14 cellular contexts compared by ENCODE assay signal in the genomic region with DNA sequence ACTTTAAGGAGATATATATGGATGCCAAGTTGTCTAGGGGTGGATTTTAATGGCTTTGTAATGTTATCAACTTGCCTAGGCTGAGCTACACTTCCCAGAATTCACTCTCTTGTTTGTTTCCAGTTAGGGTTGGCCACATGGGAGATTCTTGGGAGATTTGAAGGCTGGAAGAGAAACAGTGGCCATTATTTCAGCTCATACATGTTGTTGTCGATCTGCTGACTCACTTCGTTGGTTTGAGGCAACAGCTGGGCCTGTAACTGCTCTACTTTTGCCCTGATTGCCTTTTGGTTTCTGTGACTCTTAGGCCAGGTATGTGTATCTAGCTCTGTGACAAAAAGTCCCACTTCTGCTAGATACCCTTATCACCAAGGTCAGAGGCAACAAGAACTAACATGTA. TPM values are rescaled to one million over a fixed set of nuclear protein-coding genes. Genes with fewer than 3 reads are reported as not detected.
DNase-seq lines count a peak whose midpoint lies in the region; ATAC-seq and TF ChIP-seq lines count a peak whose summit lies in the region.
"Had no signal": no experiment of that assay in that cellular context is flagged by ENCODE, and none has a peak within 500 bp of the region (broad histone marks: within the 10 kb centered on the region; RNA-seq: fewer than 3 reads in every experiment).

No MANE protein-coding gene starts in this region.

- no peaks in the 10 kb centered on the region for H3K9me3 Mint-ChIP-seq in type B pancreatic cell
- H3K9me3 Mint-ChIP-seq: activated naive CD4-positive, alpha-beta T cell treated with anti-CD3 and anti-CD28 coated beads for 36 hours had no signal

- intact Hi-C loops in Right ventricle myocardium superior (cut with DNase I), result no loop called here
- intact Hi-C loops in cardiac septum (cut with DNase I), result no loop called here
- intact Hi-C loops in aorta (cut with DNase I), result no loop called here

- H3K4me1 Mint-ChIP-seq in type B pancreatic cell (ENCODE audit: unreplicated experiment), result no peaks in the 10 kb centered on the region
- H3K4me1 Mint-ChIP-seq: CD4-positive, alpha-beta memory T cell had no signal

- 35 to 55% methylated on average over 2 of the region's 2 CpGs for WGBS in aorta, 2 donors

- no peak overlapping the region for H3K27ac Mint-ChIP-seq in type B pancreatic cell
- H3K27ac Mint-ChIP-seq: activated naive CD4-positive, alpha-beta T cell treated with anti-CD3 and anti-CD28 coated beads for 36 hours; CD4-positive, alpha-beta memory T cell had no signal

- no peaks in the 10 kb centered on the region for H3K27me3 Mint-ChIP-seq in type B pancreatic cell

- H3K27me3 ChIP-seq in aorta (ENCODE audit: control insufficient read depth in 1 of 2, insufficient read depth in 2 of 2, low read length in 1 of 2), result no peaks in the 10 kb centered on the region

- no peak for DNase-seq in Right ventricle myocardium superior
- no peak for DNase-seq in cardiac septum (ENCODE audit: low spot score)
- DNase-seq in epithelial cell of prostate (ENCODE audit: low read depth, low spot score), result no peak
- DNase-seq in kidney tubule cell (ENCODE audit: low spot score), result peak; percentile 43
- no peak for DNase-seq in aorta
- DNase-seq in NCI-H226, result no peak
- no peak for DNase-seq in stimulated activated CD4-positive, alpha-beta T cell treated with anti-CD3 and anti-CD28 coated beads, Interleukin-4, amount 100 ng/mL, for 24 hours
- no peak for DNase-seq in type B pancreatic cell (ENCODE audit: extremely low spot score, unreplicated experiment)
- DNase-seq: activated CD4-positive, CD25-positive, alpha-beta regulatory T cell; activated naive CD4-positive, alpha-beta T cell treated with anti-CD3 and anti-CD28 coated beads for 36 hours; caudate nucleus; CD4-positive, alpha-beta memory T cell; effector CD4-positive, alpha-beta T cell; pancreas had no signal

- H3K4me1 ChIP-seq in aorta (ENCODE audit: control insufficient read depth in 1 of 2, insufficient read depth in 2 of 2, low read length in 2 of 2), result no peaks in the 10 kb centered on the region
- H3K4me1 ChIP-seq: pancreas had no signal

- no peak for TF ChIP-seq CTCF in type B pancreatic cell (conservative IDR thresholded peaks at IDR 0.05)

- no peaks in the 10 kb centered on the region for H3K36me3 ChIP-seq in aorta (ENCODE audit: control insufficient read depth in 1 of 2, insufficient read depth in 2 of 2, low read length in 1 of 2)
- H3K36me3 ChIP-seq: pancreas had no signal

- no peaks in the 10 kb centered on the region for H3K36me3 Mint-ChIP-seq in type B pancreatic cell
- H3K36me3 Mint-ChIP-seq: CD4-positive, alpha-beta memory T cell had no signal

- no peaks in the 10 kb centered on the region for H3K9me3 ChIP-seq in aorta (ENCODE audit: control insufficient read depth, low read length)
- H3K9me3 ChIP-seq: pancreas had no signal

- no peak overlapping the region for H3K4me3 ChIP-seq in aorta (ENCODE audit: low read length in 2 of 2)
- H3K4me3 ChIP-seq: pancreas had no signal

- H3K27ac ChIP-seq in epithelial cell of prostate, result peak overlapping the region; percentile 55
- no peak overlapping the region for H3K27ac ChIP-seq in aorta (ENCODE audit: low read depth in 1 of 2, low read length in 2 of 2)
- H3K27ac ChIP-seq: pancreas had no signal

- ATAC-seq in Right ventricle myocardium superior (ENCODE audit: poor library complexity) (peak; percentile 43), aorta (ENCODE audit: low FRiP score) (peak; percentile 44)

- H3K4me3 Mint-ChIP-seq in type B pancreatic cell, result no peak overlapping the region
- H3K4me3 Mint-ChIP-seq: activated naive CD4-positive, alpha-beta T cell treated with anti-CD3 and anti-CD28 coated beads for 36 hours; CD4-positive, alpha-beta memory T cell had no signal

RNA-seq across cellular contexts. Expression of gene SRPX, which starts 11.6 kb away (rescaled TPM):
- 36.1 TPM for total RNA-seq in Right ventricle myocardium superior
- 57.3 TPM for total RNA-seq in cardiac septum
- total RNA-seq in aorta, result 100 to 1,000 TPM in 1 of 2 donors, 10 to 100 TPM in 1; 74.8 to 110 TPM
- 10 to 100 TPM; 14.1 to 39.8 TPM for polyA plus RNA-seq in aorta
- 2.6 and 8.4 TPM in 2 replicates for total RNA-seq in type B pancreatic cell (ENCODE audit: low replicate concordance)
- total RNA-seq: activated naive CD4-positive, alpha-beta T cell treated with anti-CD3 and anti-CD28 coated beads for 36 hours; CD4-positive, alpha-beta memory T cell had no signal
